12 cellular contexts compared by ENCODE assay signal in genomic region chr10:125209591-125210373, GRCh38. TPM values are rescaled to one million over a fixed set of nuclear protein-coding genes. Genes with fewer than 3 reads are reported as not detected.
DNase-seq lines count a peak whose midpoint lies in the region; ATAC-seq and TF ChIP-seq lines count a peak whose summit lies in the region.
"Had no signal": no experiment of that assay in that cellular context is flagged by ENCODE, and none has a peak within 500 bp of the region (broad histone marks: within the 10 kb centered on the region; RNA-seq: fewer than 3 reads in every experiment).

No MANE protein-coding gene starts in this region.

- H2AFZ ChIP-seq in GM23338, result peak overlapping the region; percentile 60; the same call in 1 of the 2 replicates

- TF ChIP-seq CTCF in GM23338 (conservative IDR thresholded peaks at IDR 0.05; ENCODE audit: low read depth in 2 of 2) (no peak), chondrocyte (IDR thresholded peaks at IDR 0.05) (no peak)

- H3K4me2 ChIP-seq in GM23338, result no peak overlapping the region

- ATAC-seq in GM23338 (no peak), GM21576 (IDR thresholded peaks at IDR 0.05; ENCODE audit: unreplicated experiment) (no peak)
- ATAC-seq: activated naive CD8-positive, alpha-beta T cell treated with anti-CD3 and anti-CD28 coated beads, Interleukin-2, amount 50 U/mL, for 24 hours; GM12878; stimulated activated naive CD8-positive, alpha-beta T cell treated with anti-CD3 and anti-CD28 coated beads, Interleukin-15, amount 100 ng/mL, for 72 hours; WTC11 had no signal

- H3K36me3 ChIP-seq in GM23338 (ENCODE audit: insufficient read depth), result no peaks in the 10 kb centered on the region

- H4K20me1 ChIP-seq in GM23338 (replicated peaks; ENCODE audit: insufficient read depth), result no peaks in the 10 kb centered on the region

- H3F3A ChIP-seq in GM23338 (replicated peaks; ENCODE audit: low read depth), result no peaks in the 10 kb centered on the region

- no peak overlapping the region for H3K4me3 ChIP-seq in GM23338
- H3K4me3 ChIP-seq: GM12878 had no signal

- H3K4me1 Mint-ChIP-seq in GM23338 (no peaks in the 10 kb centered on the region), chondrocyte (ENCODE audit: low read depth) (peaks cover 34% of the 10 kb centered on the region)
- no peaks in the 10 kb centered on the region for H3K4me1 Mint-ChIP-seq in activated naive CD8-positive, alpha-beta T cell treated with anti-CD3 and anti-CD28 coated beads for 36 hours
- H3K4me1 Mint-ChIP-seq: activated naive CD8-positive, alpha-beta T cell treated with anti-CD3 and anti-CD28 coated beads, Interleukin-2, amount 50 U/mL, for 24 hours; stimulated activated naive CD8-positive, alpha-beta T cell treated with anti-CD3 and anti-CD28 coated beads, Interleukin-15, amount 100 ng/mL, for 72 hours had no signal

- H3K36me3 Mint-ChIP-seq in GM23338 (ENCODE audit: low read depth) (no peaks in the 10 kb centered on the region), chondrocyte (ENCODE audit: low read depth) (peaks cover 2% of the 10 kb centered on the region)
- no peaks in the 10 kb centered on the region for H3K36me3 Mint-ChIP-seq in activated naive CD8-positive, alpha-beta T cell treated with anti-CD3 and anti-CD28 coated beads for 36 hours
- H3K36me3 Mint-ChIP-seq: WTC11 had no signal

- peaks cover 7% of the 10 kb centered on the region for H3K27me3 Mint-ChIP-seq in GM23338 (ENCODE audit: insufficient read depth, low read depth, poor library complexity)
- H3K27me3 Mint-ChIP-seq in chondrocyte (ENCODE audit: low read depth), result peaks cover 3% of the 10 kb centered on the region
- H3K27me3 Mint-ChIP-seq in activated naive CD8-positive, alpha-beta T cell treated with anti-CD3 and anti-CD28 coated beads for 36 hours, result no peaks in the 10 kb centered on the region

- H3K9me3 Mint-ChIP-seq in GM23338 (no peaks in the 10 kb centered on the region; the same call in 2 of the 3 replicates), chondrocyte (ENCODE audit: low read depth) (no peaks in the 10 kb centered on the region)
- H3K9me3 Mint-ChIP-seq in activated naive CD8-positive, alpha-beta T cell treated with anti-CD3 and anti-CD28 coated beads for 36 hours, result no peaks in the 10 kb centered on the region
- H3K9me3 Mint-ChIP-seq: stimulated activated naive CD8-positive, alpha-beta T cell treated with anti-CD3 and anti-CD28 coated beads, Interleukin-15, amount 100 ng/mL, for 72 hours had no signal

- H3K79me2 ChIP-seq in GM23338 (replicated peaks; ENCODE audit: insufficient read depth), result no peaks in the 10 kb centered on the region

- H3K27ac Mint-ChIP-seq in GM23338 (no peak overlapping the region), chondrocyte (ENCODE audit: unreplicated experiment) (peak overlapping the region; percentile 92)
- H3K27ac Mint-ChIP-seq in activated naive CD8-positive, alpha-beta T cell treated with anti-CD3 and anti-CD28 coated beads for 36 hours, result no peak overlapping the region
- H3K27ac Mint-ChIP-seq: activated naive CD8-positive, alpha-beta T cell treated with anti-CD3 and anti-CD28 coated beads, Interleukin-2, amount 50 U/mL, for 24 hours; stimulated activated naive CD8-positive, alpha-beta T cell treated with anti-CD3 and anti-CD28 coated beads, Interleukin-15, amount 100 ng/mL, for 72 hours; WTC11 had no signal

- DNase-seq in GM23338 (ENCODE audit: low spot score) (no peak), chondrocyte (ENCODE audit: low spot score) (no peak), kidney glomerular epithelial cell (lab: John Stamatoyannopoulos, UW) (peak; percentile 66), stromal cell of bone marrow (ENCODE audit: low read depth) (peak; percentile 53), DMS153 (lab: John Stamatoyannopoulos, UW) (no peak)
- DNase-seq in activated naive CD8-positive, alpha-beta T cell treated with anti-CD3 and anti-CD28 coated beads for 36 hours, result no peak
- DNase-seq: activated CD8-positive, alpha-beta memory T cell treated with anti-CD3 and anti-CD28 coated beads, Interleukin-2, amount 50 U/mL, for 4 hours; activated naive CD8-positive, alpha-beta T cell treated with anti-CD3 and anti-CD28 coated beads, Interleukin-2, amount 50 U/mL, for 24 hours; stimulated activated naive CD8-positive, alpha-beta T cell treated with anti-CD3 and anti-CD28 coated beads, Interleukin-15, amount 100 ng/mL, for 72 hours had no signal

- H3K27me3 ChIP-seq in GM23338 (ENCODE audit: insufficient read depth), result no peaks in the 10 kb centered on the region

- H3K4me3 Mint-ChIP-seq in GM23338 (no peak overlapping the region), chondrocyte (ENCODE audit: unreplicated experiment) (peak overlapping the region; percentile 49)
- H3K4me3 Mint-ChIP-seq in activated naive CD8-positive, alpha-beta T cell treated with anti-CD3 and anti-CD28 coated beads for 36 hours, result no peak overlapping the region
- H3K4me3 Mint-ChIP-seq: activated naive CD8-positive, alpha-beta T cell treated with anti-CD3 and anti-CD28 coated beads, Interleukin-2, amount 50 U/mL, for 24 hours; stimulated activated naive CD8-positive, alpha-beta T cell treated with anti-CD3 and anti-CD28 coated beads, Interleukin-15, amount 100 ng/mL, for 72 hours; WTC11 had no signal

- H3K4me1 ChIP-seq in GM23338 (ENCODE audit: insufficient read depth), result no peaks in the 10 kb centered on the region

- 0 out of 2 replicates have a peak, but pooled peaks cover 6% of the 10 kb centered on the region for H3K9me2 ChIP-seq in GM23338 (ENCODE audit: insufficient read depth)

- H3K27ac ChIP-seq in GM23338 (ENCODE audit: low read depth), result no peak overlapping the region

TF ChIP-seq in GM23338, 12 proteins besides CTCF, POLR2A, EP300 and RAD21 (continues in another document):
- TF ChIP-seq STAT1 (IDR thresholded peaks at IDR 0.05; ENCODE audit: unreplicated experiment) (no peak), ZNF331 (CRISPR knock-in tag; IDR thresholded peaks at IDR 0.05; ENCODE audit: low read depth) (no peak), POLR2AphosphoS5 (IDR thresholded peaks at IDR 0.05; ENCODE audit: low read depth) (no peak), ZNF462 (CRISPR knock-in tag; IDR thresholded peaks at IDR 0.05) (no peak), EZH2phosphoT487 (IDR thresholded peaks at IDR 0.05; ENCODE audit: unreplicated experiment) (no peak), CREB1 (CRISPR knock-in tag; IDR thresholded peaks at IDR 0.05; ENCODE audit: low read depth) (no peak)

RNA-seq across cellular contexts. Expression of gene CTBP2, which starts 49.4 kb away (rescaled TPM):
- 233 and 265 TPM in 2 replicates for total RNA-seq in GM23338 (2014; rRNA removed; shearing (Covaris generic))
- polyA plus RNA-seq in GM23338 (2016; fragmentation: Nextera tagmentation; extraction: Ambion mirVana), result 133 and 138 TPM in 2 replicates
- total RNA-seq in chondrocyte, result 62.6 to 90.6 TPM (median 86.4 TPM) in 3 replicates
- under 1 TPM in 1 of 2 experiments, not detected in 1; 0.25 TPM for total RNA-seq in activated naive CD8-positive, alpha-beta T cell treated with anti-CD3 and anti-CD28 coated beads for 36 hours

Comparison
In these comparisons a context has a peak if more than half of its experiments do, and no peak if none do; other contexts are left out.
1. DNase-seq: peak in kidney glomerular epithelial cell (single experiment) and stromal cell of bone marrow (single experiment); none in GM23338 (single experiment), chondrocyte (single experiment), DMS153 (single experiment) and activated naive CD8-positive, alpha-beta T cell treated with anti-CD3 and anti-CD28 coated beads for 36 hours (single experiment).
2. RNA of gene CTBP2, which starts 49.4 kb away (total RNA-seq): 233 to 265 TPM in GM23338 and 62.6 to 90.6 TPM in chondrocyte; 0.25 TPM in activated naive CD8-positive, alpha-beta T cell treated with anti-CD3 and anti-CD28 coated beads for 36 hours; every median in the first group is over 10 times any median in the second.